In the genomic region with DNA sequence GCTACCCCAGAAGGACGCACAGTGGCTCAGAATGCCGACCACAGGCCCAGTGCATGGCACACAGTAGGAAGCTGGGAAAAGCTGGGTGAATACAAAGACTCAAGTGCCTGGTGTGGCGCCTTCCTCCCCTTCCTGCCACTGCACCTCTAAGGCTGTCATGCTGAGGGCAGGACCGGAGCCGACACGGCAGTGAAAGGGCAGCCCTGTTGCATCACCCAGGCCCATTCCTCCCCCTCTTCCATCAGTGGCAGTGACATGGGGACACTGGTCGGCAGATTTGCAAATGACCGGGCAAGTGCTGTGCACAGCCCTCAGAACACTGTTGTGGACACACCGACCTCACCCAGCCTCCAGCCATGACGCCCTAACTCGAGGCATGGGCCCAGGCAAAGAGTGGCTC, we compare ENCODE assay signal across 14 cellular contexts.
A peak's percentile ranks its signal among the peaks of the same experiment; 100 is the strongest.
DNase-seq lines count a peak whose midpoint lies in the region; ATAC-seq and TF ChIP-seq lines count a peak whose summit lies in the region.
"Had no signal": no experiment of that assay in that cellular context is flagged by ENCODE, and none has a peak within 500 bp of the region (broad histone marks: within the 10 kb centered on the region; RNA-seq: fewer than 3 reads in every experiment).

No MANE protein-coding gene starts in this region.

- H3K27ac ChIP-seq in brain microvascular endothelial cell = peak overlapping the region; percentile 95
- peak overlapping the region; percentile 0 for H3K27ac ChIP-seq in mesendoderm (ENCODE audit: low read depth, low read length)
- peak overlapping the region in 3 of 4 donors; percentile 39 to 59 (median 45) for H3K27ac ChIP-seq in upper lobe of left lung
- H3K27ac ChIP-seq: cardiac muscle cell had no signal

- no peak overlapping the region for H2BK120ac ChIP-seq in mesendoderm (ENCODE audit: low read depth, low read length)

- H3K9me3 ChIP-seq in upper lobe of left lung = no peaks in the 10 kb centered on the region
- H3K9me3 ChIP-seq: transverse colon had no signal

- H3K4me3 Mint-ChIP-seq in activated naive CD8-positive, alpha-beta T cell = no peak overlapping the region
- no peak overlapping the region for H3K4me3 Mint-ChIP-seq in activated naive CD8-positive, alpha-beta T cell treated with anti-CD3 and anti-CD28 coated beads, Interleukin-2, amount 50 U/mL, for 24 hours

- H3K18ac ChIP-seq in mesendoderm (ENCODE audit: low read length) = no peak overlapping the region

- H3K9me3 Mint-ChIP-seq in activated naive CD8-positive, alpha-beta T cell (ENCODE audit: low read depth) = no peaks in the 10 kb centered on the region
- H3K9me3 Mint-ChIP-seq in activated naive CD8-positive, alpha-beta T cell treated with anti-CD3 and anti-CD28 coated beads, Interleukin-2, amount 50 U/mL, for 24 hours = no peaks in the 10 kb centered on the region
- H3K9me3 Mint-ChIP-seq: activated T-helper 17 cell treated with anti-CD3 and anti-CD28 coated beads, Interleukin-2, amount 50 U/mL, for 72 hours had no signal

- H3K4me1 Mint-ChIP-seq in activated naive CD8-positive, alpha-beta T cell (ENCODE audit: low read depth) = peaks cover 29% of the 10 kb centered on the region
- peaks cover 36% of the 10 kb centered on the region for H3K4me1 Mint-ChIP-seq in activated naive CD8-positive, alpha-beta T cell treated with anti-CD3 and anti-CD28 coated beads, Interleukin-2, amount 50 U/mL, for 24 hours

- peaks cover under 1% of the 10 kb centered on the region for H3K36me3 Mint-ChIP-seq in activated naive CD8-positive, alpha-beta T cell
- peaks cover 18% of the 10 kb centered on the region for H3K36me3 Mint-ChIP-seq in activated naive CD8-positive, alpha-beta T cell treated with anti-CD3 and anti-CD28 coated beads, Interleukin-2, amount 50 U/mL, for 24 hours (ENCODE audit: low read depth)

- TF ChIP-seq CTCF in brain microvascular endothelial cell (IDR thresholded peaks at IDR 0.05; ENCODE audit: low read depth, low read length, missing control alignments) (no peak), upper lobe of left lung (IDR thresholded peaks at IDR 0.05) (no peak)

- no peak for TF ChIP-seq EP300 in upper lobe of left lung (IDR thresholded peaks at IDR 0.05)

- no peak overlapping the region for H3K4me3 ChIP-seq in brain microvascular endothelial cell (ENCODE audit: low read depth, low read length)
- H3K4me3 ChIP-seq in mesendoderm (ENCODE audit: low read length) = no peak overlapping the region
- H3K4me3 ChIP-seq in upper lobe of left lung = no peak overlapping the region
- H3K4me3 ChIP-seq: cardiac muscle cell, transverse colon had no signal

- H4K5ac ChIP-seq in mesendoderm (ENCODE audit: low read length) = no peak overlapping the region

- no peak overlapping the region for H2BK15ac ChIP-seq in mesendoderm (replicated peaks; ENCODE audit: low read depth)

- H3K79me1 ChIP-seq in mesendoderm (ENCODE audit: low read length) = no peaks in the 10 kb centered on the region

- no peak overlapping the region for H3K4me2 ChIP-seq in mesendoderm (ENCODE audit: low read length)

- no CpG with 5 or more reads among the region's 11 CpGs for WGBS in mesendoderm (ENCODE audit: extremely low coverage, insufficient coverage, low lambda C conversion rate)
- 75 to 91% methylated on average over 4 to 11 of the region's 11 CpGs for WGBS in upper lobe of left lung, 2 donors

- H3K27me3 Mint-ChIP-seq in activated naive CD8-positive, alpha-beta T cell = no peaks in the 10 kb centered on the region
- no peaks in the 10 kb centered on the region for H3K27me3 Mint-ChIP-seq in activated naive CD8-positive, alpha-beta T cell treated with anti-CD3 and anti-CD28 coated beads, Interleukin-2, amount 50 U/mL, for 24 hours
- H3K27me3 Mint-ChIP-seq: activated T-helper 17 cell treated with anti-CD3 and anti-CD28 coated beads, Interleukin-2, amount 50 U/mL, for 72 hours had no signal

- H3K56ac ChIP-seq in mesendoderm (ENCODE audit: low read length) = peak overlapping the region; percentile 31

- H3K4me1 ChIP-seq in mesendoderm (ENCODE audit: control insufficient read depth, low read depth, low read length) (no peaks in the 10 kb centered on the region), upper lobe of left lung (peaks cover 29 to 41% (median 30%) of the 10 kb centered on the region in 4 donors)

- in situ Hi-C loops in brain microvascular endothelial cell (cut with HindIII; ENCODE audit: low pct_ligation_motif_present, low sequenced_read_pairs) = no loop called here

- DNase-seq in activated naive CD8-positive, alpha-beta T cell treated with anti-CD3 and anti-CD28 coated beads, Interleukin-2, amount 50 U/mL, for 24 hours = no peak
- DNase-seq in brain microvascular endothelial cell = no peak
- DNase-seq in mesendoderm = peak; percentile 53
- DNase-seq in upper lobe of left lung = peak in 1 of 2 donors; percentile 35
- DNase-seq in NCI-H2171 treated with DMSO at 0.1 percent for 48 hours (lab: John Stamatoyannopoulos, UW) = no peak
- no peak for DNase-seq in NCI-H774 (lab: John Stamatoyannopoulos, UW)
- no peak for DNase-seq in foreskin melanocyte
- DNase-seq: DMS153, NCI-H187 treated with DMSO at 0.1 percent for 48 hours, transverse colon had no signal

- H2BK5ac ChIP-seq in mesendoderm (ENCODE audit: low read length) = no peak overlapping the region

- no peak overlapping the region for H3K9ac ChIP-seq in mesendoderm (ENCODE audit: low read length)

- H3K79me2 ChIP-seq in mesendoderm (ENCODE audit: control insufficient read depth, insufficient read depth, low read length) = no peaks in the 10 kb centered on the region

- no peak overlapping the region for H4K8ac ChIP-seq in mesendoderm (ENCODE audit: low read depth, low read length)

- peak overlapping the region; percentile 70 for H3K27ac Mint-ChIP-seq in activated naive CD8-positive, alpha-beta T cell
- no peak overlapping the region for H3K27ac Mint-ChIP-seq in activated naive CD8-positive, alpha-beta T cell treated with anti-CD3 and anti-CD28 coated beads, Interleukin-2, amount 50 U/mL, for 24 hours

- no peak overlapping the region for H3K4ac ChIP-seq in mesendoderm (ENCODE audit: low read depth, low read length)

- H3K36me3 ChIP-seq in brain microvascular endothelial cell (replicated peaks) = peaks cover 32% of the 10 kb centered on the region
- H3K36me3 ChIP-seq in mesendoderm (ENCODE audit: control insufficient read depth, insufficient read depth, low read length) = no peaks in the 10 kb centered on the region
- H3K36me3 ChIP-seq in upper lobe of left lung = peaks cover 0 to 50% (median 31%) of the 10 kb centered on the region in 4 donors
- H3K36me3 ChIP-seq: cardiac muscle cell, transverse colon had no signal

- no peak overlapping the region for H3K23ac ChIP-seq in mesendoderm (ENCODE audit: low read length)

- H3K27me3 ChIP-seq in brain microvascular endothelial cell (replicated peaks) (no peaks in the 10 kb centered on the region), mesendoderm (ENCODE audit: insufficient read depth, low read length, poor library complexity) (no peaks in the 10 kb centered on the region), upper lobe of left lung (no peaks in the 10 kb centered on the region)
- H3K27me3 ChIP-seq: cardiac muscle cell, transverse colon had no signal

- no peak for ATAC-seq in activated naive CD8-positive, alpha-beta T cell treated with anti-CD3 and anti-CD28 coated beads, Interleukin-2, amount 50 U/mL, for 24 hours
- ATAC-seq in upper lobe of left lung (ENCODE audit: low FRiP score in 2 of 2) = no peak
- ATAC-seq: activated CD4-positive, CD25-positive, alpha-beta regulatory T cell treated with anti-CD3 and anti-CD28 coated beads, Interleukin-2, amount 50 U/mL, for 24 hours; activated T-helper 17 cell treated with anti-CD3 and anti-CD28 coated beads, Interleukin-2, amount 50 U/mL, for 72 hours had no signal

- H2AK5ac ChIP-seq in mesendoderm (ENCODE audit: low read length) = no peak overlapping the region

- TF ChIP-seq POLR2A in upper lobe of left lung (IDR thresholded peaks at IDR 0.05) = no peak

Comparison
In these comparisons a context has a peak if more than half of its experiments do, and no peak if none do; other contexts are left out.
1. H3K27ac ChIP-seq: peak in every context shown above with its lines; median percentile 95 in brain microvascular endothelial cell; 45 in upper lobe of left lung; 0 in mesendoderm.